ENCODE assay signal across 27 cellular contexts in the genomic region with DNA sequence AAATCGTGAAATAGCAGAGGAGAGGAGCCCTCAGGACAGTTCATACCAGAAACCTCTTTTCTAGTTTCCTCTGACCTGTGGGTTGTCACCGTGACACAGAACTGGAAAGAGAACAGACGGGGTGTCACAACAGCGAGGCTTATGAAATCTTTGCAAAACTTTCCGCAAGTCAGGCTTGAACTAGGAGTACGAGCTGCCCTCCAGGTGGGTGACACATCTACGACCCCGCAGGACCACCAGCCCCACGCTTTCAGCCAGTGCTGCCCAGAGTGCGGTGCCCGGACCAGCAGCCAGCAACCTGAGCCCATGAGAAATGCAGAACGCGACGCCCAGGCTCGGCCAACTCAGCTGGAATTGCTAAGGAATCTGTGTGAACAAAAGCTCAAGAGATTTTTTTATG. TPM values are rescaled to one million over a fixed set of nuclear protein-coding genes. Genes with fewer than 3 reads are reported as not detected.
DNase-seq lines count a peak whose midpoint lies in the region; ATAC-seq, FAIRE-seq and TF ChIP-seq lines count a peak whose summit lies in the region.
"Had no signal": no experiment of that assay in that cellular context is flagged by ENCODE, and none has a peak within 500 bp of the region (broad histone marks: within the 10 kb centered on the region; RNA-seq: fewer than 3 reads in every experiment).

No MANE protein-coding gene starts in this region.

- no peak for FAIRE-seq in RCC 7860 (lab: Jason Lieb, UNC)
- FAIRE-seq: A204.1, GM18507, islet of Langerhans had no signal

- H3K27me3 ChIP-seq in body of pancreas (no peaks in the 10 kb centered on the region), spleen (replicated peaks in 1 of 7) (no peaks in the 10 kb centered on the region)
- H3K27me3 ChIP-seq: esophagus muscularis mucosa, gastroesophageal sphincter, MG63 had no signal

- H3K4me3 ChIP-seq in NB4 (ENCODE audit: low read depth, low read length), result no peak overlapping the region
- no peak overlapping the region for H3K4me3 ChIP-seq in body of pancreas
- peak overlapping the region in 1 of 8 donors; percentile 24 for H3K4me3 ChIP-seq in spleen
- H3K4me3 ChIP-seq: esophagus muscularis mucosa, gastroesophageal sphincter, GM23248, MG63 had no signal

- H3K27me3 Mint-ChIP-seq in activated T-cell treated with anti-CD3 and anti-CD28 coated beads, Interleukin-2, amount 50 U/mL, for 72 hours (ENCODE audit: low read depth), result no peaks in the 10 kb centered on the region
- no peaks in the 10 kb centered on the region for H3K27me3 Mint-ChIP-seq in T-helper 17 cell
- H3K27me3 Mint-ChIP-seq: brain, progenitor cell of endocrine pancreas had no signal

- intact Hi-C loops in body of pancreas (cut with DNase I), result no loop called here
- intact Hi-C loops in spleen (cut with DNase I; ENCODE audit: low total_unique reads), result loop anchor here (10.0 kb wide), 2 partner anchors 49 to 129 kb away; a partner anchor contains a TSS

- H3K4me3 Mint-ChIP-seq in activated T-cell treated with anti-CD3 and anti-CD28 coated beads, Interleukin-2, amount 50 U/mL, for 72 hours, result peak overlapping the region in 1 of 2 donors; percentile 44
- H3K4me3 Mint-ChIP-seq in T-helper 17 cell, result no peak overlapping the region
- H3K4me3 Mint-ChIP-seq: brain; HFFc6; neural crest cell; T-helper 2 cell treated with Interferon-gamma antibody and Interleukin-4, amounts not matched to agents 5 μg/mL and 100 μg/mL, for 36 hours had no signal

- TF ChIP-seq POLR2A in NB4 (IDR thresholded peaks at IDR 0.05; ENCODE audit: extremely low read depth, insufficient read length), result no peak
- TF ChIP-seq POLR2A in body of pancreas (IDR thresholded peaks at IDR 0.05), result no peak
- no peak for TF ChIP-seq POLR2A in spleen (IDR thresholded peaks at IDR 0.05)

- WGBS in body of pancreas, 2 donors, result 78 to 95% methylated on average over 15 of the region's 15 CpGs
- 55 to 89% (median 78%) methylated on average over 15 of the region's 15 CpGs for WGBS in spleen, 5 donors

- H3K9me3 ChIP-seq in body of pancreas (no peaks in the 10 kb centered on the region), spleen (no peaks in the 10 kb centered on the region), T-helper 17 cell (ENCODE audit: control insufficient read depth, low read length, poor library complexity, severe bottlenecking) (no peaks in the 10 kb centered on the region)
- H3K9me3 ChIP-seq: esophagus muscularis mucosa, gastroesophageal sphincter, MG63 had no signal

- peak overlapping the region in 3 of 4 donors; percentile 16 to 90 (median 45) for H3K27ac ChIP-seq in body of pancreas
- peak overlapping the region in 7 of 8 donors; percentile 67 to 90 (median 88) for H3K27ac ChIP-seq in spleen
- H3K27ac ChIP-seq: esophagus muscularis mucosa, gastroesophageal sphincter, GM23248, VCaP had no signal

- peaks cover 0 to 3% of the 10 kb centered on the region in 2 donors for H3K9me3 Mint-ChIP-seq in activated T-cell treated with anti-CD3 and anti-CD28 coated beads, Interleukin-2, amount 50 U/mL, for 72 hours
- H3K9me3 Mint-ChIP-seq: brain; HFFc6; neural crest cell; T-helper 2 cell treated with Interferon-gamma antibody and Interleukin-4, amounts not matched to agents 5 μg/mL and 100 μg/mL, for 36 hours had no signal

- H3K36me3 ChIP-seq in body of pancreas (replicated peaks in 1 of 2; ENCODE audit: insufficient read depth in 1 of 2, low read depth in 2 of 2) (no peaks in the 10 kb centered on the region), spleen (no peaks in the 10 kb centered on the region)
- H3K36me3 ChIP-seq: MG63 had no signal

- TF ChIP-seq CTCF in NB4 (IDR thresholded peaks at IDR 0.05; ENCODE audit: low read depth, low read length) (no peak), body of pancreas (IDR thresholded peaks at IDR 0.05) (no peak), spleen (IDR thresholded peaks at IDR 0.05 in 8 of 11, conservative IDR thresholded peaks at IDR 0.05 in 3 of 11) (no peak)

- peak; percentile 16 to 27 for DNase-seq in activated T-cell treated with anti-CD3 and anti-CD28 coated beads, Interleukin-2, amount 50 U/mL, for 72 hours
- DNase-seq in activated T-cell treated with anti-CD3 and anti-CD28 coated beads for 4 hours (no peak), NB4 (ENCODE audit: low read depth) (peak; percentile 88), body of pancreas (no peak), spleen (no peak), DMS153 treated with DMSO at 0.1 percent for 48 hours (lab: John Stamatoyannopoulos, UW; ENCODE audit: unreplicated experiment) (no peak), RCC 7860 (ENCODE audit: low spot score) (no peak), T-helper 17 cell (no peak)
- DNase-seq: activated CD4-positive, alpha-beta T cell treated with anti-CD3 and anti-CD28 coated beads, Interleukin-2, amount 50 U/mL, for 1 hour; effector memory CD4-positive, alpha-beta T cell; GDM1; GM23248; HFFc6; MG63; NCI-H1694 treated with DMSO at 0.1 percent for 48 hours; NCI-H2171; NCI-H524 had no signal

- peak overlapping the region; percentile 27 for H3K27ac Mint-ChIP-seq in activated T-cell treated with anti-CD3 and anti-CD28 coated beads, Interleukin-2, amount 50 U/mL, for 72 hours
- no peak overlapping the region for H3K27ac Mint-ChIP-seq in T-helper 17 cell
- H3K27ac Mint-ChIP-seq: HFFc6; progenitor cell of endocrine pancreas; T-helper 2 cell treated with Interferon-gamma antibody and Interleukin-4, amounts not matched to agents 5 μg/mL and 100 μg/mL, for 36 hours had no signal

- H3K4me1 ChIP-seq in body of pancreas (peaks cover 65% of the 10 kb centered on the region), spleen (peaks cover 0 to 82% (median 37%) of the 10 kb centered on the region in 6 donors)

- H3K36me3 Mint-ChIP-seq in activated T-cell treated with anti-CD3 and anti-CD28 coated beads, Interleukin-2, amount 50 U/mL, for 72 hours (ENCODE audit: insufficient read depth in 2 of 2), result no peaks in the 10 kb centered on the region
- H3K36me3 Mint-ChIP-seq in T-helper 17 cell (ENCODE audit: low read depth), result no peaks in the 10 kb centered on the region
- H3K36me3 Mint-ChIP-seq: brain had no signal

- peak; percentile 18 to 25 for ATAC-seq in activated T-cell treated with anti-CD3 and anti-CD28 coated beads, Interleukin-2, amount 50 U/mL, for 72 hours (replicated peaks in 1 of 2)
- ATAC-seq in body of pancreas, result no peak
- ATAC-seq in T-helper 17 cell, result no peak
- ATAC-seq: gastroesophageal sphincter had no signal

- peaks cover 78% of the 10 kb centered on the region for H3K4me1 Mint-ChIP-seq in activated T-cell treated with anti-CD3 and anti-CD28 coated beads, Interleukin-2, amount 50 U/mL, for 72 hours (ENCODE audit: low read depth)
- peaks cover 29% of the 10 kb centered on the region for H3K4me1 Mint-ChIP-seq in T-helper 17 cell

RNA-seq across cellular contexts. Expression of a gene that starts 30.8 kb away (rescaled TPM):
- total RNA-seq in activated T-cell treated with anti-CD3 and anti-CD28 coated beads, Interleukin-2, amount 50 U/mL, for 72 hours, result 10 to 100 TPM; 40.9 to 47.1 TPM
- total RNA-seq in body of pancreas (10 to 100 TPM; 61.0 to 62.0 TPM), spleen (10 to 100 TPM; 31.4 to 39.9 (median 33.6) TPM), T-helper 17 cell (10 to 100 TPM; 34.0 to 45.3 TPM)
- 10 to 100 TPM; 41.5 to 47.7 (median 44.2) TPM for polyA plus RNA-seq in spleen

RNA-seq across cellular contexts. Expression of a gene that starts 45.2 kb away (rescaled TPM):
- total RNA-seq in activated T-cell treated with anti-CD3 and anti-CD28 coated beads, Interleukin-2, amount 50 U/mL, for 72 hours, result under 1 TPM; 0.37 to 0.72 TPM
- under 1 TPM; 0.26 to 0.33 TPM for total RNA-seq in body of pancreas
- 1 to 10 TPM in 4 of 7 donors, under 1 TPM in 3; 0.57 to 1.9 (median 1.2) TPM for total RNA-seq in spleen
- under 1 TPM; 0.21 to 0.76 (median 0.38) TPM for polyA plus RNA-seq in spleen
- total RNA-seq in T-helper 17 cell, result 1 to 10 TPM in 1 of 2 donors, under 1 TPM in 1; 0.45 to 1.7 TPM

RNA-seq across cellular contexts. Expression of a gene that starts 45.7 kb away (rescaled TPM):
- total RNA-seq in activated T-cell treated with anti-CD3 and anti-CD28 coated beads, Interleukin-2, amount 50 U/mL, for 72 hours, result 100 to 1,000 TPM; 131 to 203 TPM
- total RNA-seq in body of pancreas (10 to 100 TPM; 19.1 to 80.4 TPM), spleen (100 to 1,000 TPM in 5 of 7 donors, 10 to 100 TPM in 2; 71.2 to 194 (median 106) TPM), T-helper 17 cell (10 to 100 TPM; 39.2 to 44.4 TPM)
- 10 to 100 TPM; 54.9 to 64.6 (median 55.0) TPM for polyA plus RNA-seq in spleen

Comparison
In these comparisons a context has a peak if more than half of its experiments do, and no peak if none do; other contexts are left out.
1. DNase-seq: peak in activated T-cell treated with anti-CD3 and anti-CD28 coated beads, Interleukin-2, amount 50 U/mL, for 72 hours (2 of 2) and NB4 (single experiment); none in activated T-cell treated with anti-CD3 and anti-CD28 coated beads for 4 hours (single experiment), body of pancreas (0 of 4), spleen (single experiment), DMS153 treated with DMSO at 0.1 percent for 48 hours (single experiment), RCC 7860 (single experiment) and T-helper 17 cell (0 of 3).
2. ATAC-seq: peak in activated T-cell treated with anti-CD3 and anti-CD28 coated beads, Interleukin-2, amount 50 U/mL, for 72 hours (2 of 2); none in body of pancreas (single experiment) and T-helper 17 cell (single experiment).